Comparison of ENCODE assay signal across 11 cellular contexts in the genomic region with DNA sequence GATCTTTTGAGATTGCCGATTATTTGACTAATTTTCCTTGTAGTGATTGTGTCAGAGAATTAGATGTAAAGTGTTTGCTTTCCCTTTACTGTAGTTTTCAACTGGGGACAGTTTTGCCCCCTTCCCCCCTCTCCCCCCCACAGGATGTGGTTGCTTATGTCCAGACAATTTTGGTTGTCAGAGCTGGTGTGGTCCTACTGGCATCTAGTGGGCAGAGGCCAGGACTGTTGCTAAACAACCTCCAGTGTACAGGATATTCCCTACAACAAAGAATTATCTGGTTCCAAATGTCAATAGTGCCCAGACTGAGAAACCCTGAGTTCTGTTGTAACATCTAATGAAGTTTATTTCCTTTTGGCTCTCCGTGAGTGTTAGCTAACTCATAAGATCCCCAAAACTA. TPM values are rescaled to one million over a fixed set of nuclear protein-coding genes. Genes with fewer than 3 reads are reported as not detected.
DNase-seq lines count a peak whose midpoint lies in the region; ATAC-seq lines count a peak whose summit lies in the region.
"Had no signal": no experiment of that assay in that cellular context is flagged by ENCODE, and none has a peak within 500 bp of the region (broad histone marks: within the 10 kb centered on the region; RNA-seq: fewer than 3 reads in every experiment).

No MANE protein-coding gene starts in this region.

- DNase-seq in Ammon's horn (ENCODE audit: low spot score) = peak; percentile 49
- peak; percentile 66 for DNase-seq in LHCN-M2 (ENCODE audit: low read depth)
- peak; percentile 41 for DNase-seq in astrocyte of the hippocampus (ENCODE audit: low read depth, low spot score)
- DNase-seq in iris pigment epithelial cell (ENCODE audit: low read depth) = peak; percentile 26
- DNase-seq in natural killer cell treated with Interleukin-12 subunit alpha and Interleukin-12 subunit beta and Interleukin-15 and Interleukin-18, amount 100 ng/mL, for 72 hours (ENCODE audit: low spot score) = no peak
- no peak for DNase-seq in central memory CD4-positive, alpha-beta T cell
- DNase-seq: activated gamma-delta T cell treated with Interleukin-2 at 50 U/mL for 16 hours, NCI-H446, sigmoid colon had no signal

- H3K4me1 Mint-ChIP-seq in natural killer cell treated with Interleukin-12 subunit alpha and Interleukin-12 subunit beta and Interleukin-15 and Interleukin-18, amount 100 ng/mL, for 72 hours (ENCODE audit: low read depth in 2 of 2) = peaks cover 0 to 4% of the 10 kb centered on the region in 2 donors

- peaks cover 0 to 6% of the 10 kb centered on the region in 2 donors for H3K27me3 Mint-ChIP-seq in natural killer cell treated with Interleukin-12 subunit alpha and Interleukin-12 subunit beta and Interleukin-15 and Interleukin-18, amount 100 ng/mL, for 72 hours

- no peak overlapping the region for H3K4me3 Mint-ChIP-seq in natural killer cell treated with Interleukin-12 subunit alpha and Interleukin-12 subunit beta and Interleukin-15 and Interleukin-18, amount 100 ng/mL, for 72 hours

- no peaks in the 10 kb centered on the region for H3K36me3 Mint-ChIP-seq in natural killer cell treated with Interleukin-12 subunit alpha and Interleukin-12 subunit beta and Interleukin-15 and Interleukin-18, amount 100 ng/mL, for 72 hours

- no peak overlapping the region for H3K27ac Mint-ChIP-seq in natural killer cell treated with Interleukin-12 subunit alpha and Interleukin-12 subunit beta and Interleukin-15 and Interleukin-18, amount 100 ng/mL, for 72 hours

- ATAC-seq in GM18861 (IDR thresholded peaks at IDR 0.05; ENCODE audit: unreplicated experiment) (no peak), GM18870 (IDR thresholded peaks at IDR 0.05; ENCODE audit: unreplicated experiment) (no peak)
- no peak for ATAC-seq in natural killer cell treated with Interleukin-12 subunit alpha and Interleukin-12 subunit beta and Interleukin-15 and Interleukin-18, amount 100 ng/mL, for 72 hours

- H3K9me3 Mint-ChIP-seq in natural killer cell treated with Interleukin-12 subunit alpha and Interleukin-12 subunit beta and Interleukin-15 and Interleukin-18, amount 100 ng/mL, for 72 hours = no peaks in the 10 kb centered on the region

RNA-seq across cellular contexts. Expression of a gene that starts 20.0 kb away (rescaled TPM):
- 0.51 and 2.4 TPM in 2 replicates for total RNA-seq in LHCN-M2 (2014; rRNA removed)
- 0.23 TPM for polyA plus RNA-seq in LHCN-M2 (2012)
- total RNA-seq in natural killer cell treated with Interleukin-12 subunit alpha and Interleukin-12 subunit beta and Interleukin-15 and Interleukin-18, amount 100 ng/mL, for 72 hours = under 1 TPM in 1 of 2 donors, not detected in 1; 0.33 TPM

Comparison
In these comparisons a context has a peak if more than half of its experiments do, and no peak if none do; other contexts are left out.
1. DNase-seq: peak in Ammon's horn (single experiment), LHCN-M2 (single experiment), astrocyte of the hippocampus (single experiment) and iris pigment epithelial cell (single experiment); none in natural killer cell treated with Interleukin-12 subunit alpha and Interleukin-12 subunit beta and Interleukin-15 and Interleukin-18, amount 100 ng/mL, for 72 hours (single experiment) and central memory CD4-positive, alpha-beta T cell (single experiment).